Comparison of ENCODE assay signal across 22 cellular contexts in genomic region chr12:19896534-19896933, GRCh38.
A peak's percentile ranks its signal among the peaks of the same experiment; 100 is the strongest.
DNase-seq lines count a peak whose midpoint lies in the region; FAIRE-seq and TF ChIP-seq lines count a peak whose summit lies in the region.
"Had no signal": no experiment of that assay in that cellular context is flagged by ENCODE, and none has a peak within 500 bp of the region (broad histone marks: within the 10 kb centered on the region; RNA-seq: fewer than 3 reads in every experiment).

No MANE protein-coding gene starts in this region.

- no peaks in the 10 kb centered on the region for H3K27me3 Mint-ChIP-seq in dendritic cell treated with granulocyte-macrophage colony-stimulating factor and Interleukin-4, amounts not matched to agents 40 ng/mL and 50 ng/mL, for 4 days
- H3K27me3 Mint-ChIP-seq in osteocyte (ENCODE audit: unreplicated experiment), result no peaks in the 10 kb centered on the region
- H3K27me3 Mint-ChIP-seq: CD4-positive, alpha-beta memory T cell had no signal

- TF ChIP-seq POLR2A in GM12891 (IDR thresholded peaks at IDR 0.05; ENCODE audit: low read depth, low read length), result no peak

- POLR2A ChIA-PET in HEK293 (lab: Yijun Ruan, JAX), result no interaction called here

- TF ChIP-seq CTCF in HEK293 (tag by site-specific recombination; IDR thresholded peaks at IDR 0.05) (no peak), Loucy (conservative IDR thresholded peaks at IDR 0.05; ENCODE audit: low read length) (no peak), osteocyte (IDR thresholded peaks at IDR 0.05) (no peak)

- CTCF ChIA-PET in HEK293 (lab: Yijun Ruan, JAX), result interaction anchor here (0.5 to 0.6 kb wide), 2 partner anchors 546 to 1192 kb away, joined by 3 to 4 read pairs; no protein-coding TSS in a partner anchor

- H3K4me3 Mint-ChIP-seq in dendritic cell treated with granulocyte-macrophage colony-stimulating factor and Interleukin-4, amounts not matched to agents 40 ng/mL and 50 ng/mL, for 4 days, result no peak overlapping the region
- no peak overlapping the region for H3K4me3 Mint-ChIP-seq in osteocyte (ENCODE audit: unreplicated experiment)
- H3K4me3 Mint-ChIP-seq: CD4-positive, alpha-beta memory T cell had no signal

- H3K79me2 ChIP-seq in Loucy (ENCODE audit: insufficient read depth, low read length), result no peaks in the 10 kb centered on the region

- peaks cover 10% of the 10 kb centered on the region for H3K9me3 Mint-ChIP-seq in dendritic cell treated with granulocyte-macrophage colony-stimulating factor and Interleukin-4, amounts not matched to agents 40 ng/mL and 50 ng/mL, for 4 days
- H3K9me3 Mint-ChIP-seq in osteocyte (ENCODE audit: unreplicated experiment), result no peaks in the 10 kb centered on the region

- intact Hi-C loops in dendritic cell treated with granulocyte-macrophage colony-stimulating factor and Interleukin-4, amounts not matched to agents 40 ng/mL and 50 ng/mL, for 4 days (cut with micrococcal nuclease), result no loop called here

- H3K4me1 ChIP-seq in HEK293 (ENCODE audit: control insufficient read depth, insufficient read depth, low read length) (no peaks in the 10 kb centered on the region), Loucy (ENCODE audit: insufficient read depth, low read length, poor library complexity, severe bottlenecking) (no peaks in the 10 kb centered on the region)

- no peaks in the 10 kb centered on the region for H3K27me3 ChIP-seq in Loucy (ENCODE audit: insufficient read depth, low read length, poor library complexity, severe bottlenecking)

- no peak overlapping the region for H3K4me3 ChIP-seq in HEK293 (ENCODE audit: low read depth, low read length)
- H3K4me3 ChIP-seq in Loucy (ENCODE audit: low read length, poor library complexity, severe bottlenecking), result no peak overlapping the region
- H3K4me3 ChIP-seq: PC-9 had no signal

- no peaks in the 10 kb centered on the region for H3K9me2 ChIP-seq in Loucy (replicated peaks; ENCODE audit: low read depth, low read length)

- H3K36me3 Mint-ChIP-seq in dendritic cell treated with granulocyte-macrophage colony-stimulating factor and Interleukin-4, amounts not matched to agents 40 ng/mL and 50 ng/mL, for 4 days (ENCODE audit: low read depth), result no peaks in the 10 kb centered on the region
- peaks cover 2% of the 10 kb centered on the region for H3K36me3 Mint-ChIP-seq in osteocyte (ENCODE audit: unreplicated experiment)
- H3K36me3 Mint-ChIP-seq: CD4-positive, alpha-beta memory T cell had no signal

- DNase-seq in osteocyte (ENCODE audit: extremely low spot score, unreplicated experiment), result no peak
- DNase-seq in activated T-cell treated with anti-CD3 and anti-CD28 coated beads, Interleukin-2, amount 50 U/mL, for 48 hours, result no peak
- no peak for DNase-seq in stimulated activated naive CD4-positive, alpha-beta T cell (lab: John Stamatoyannopoulos, UW)
- DNase-seq in GM12891 (ENCODE audit: insufficient read length, low spot score), result no peak
- DNase-seq: C1 segment of cervical spinal cord; CD4-positive, alpha-beta memory T cell; COR-L47; DMS53; HCEC 1CT; KG1; MM.1S; NCI-H2029; NCI-H446 treated with DMSO at 0.1 percent for 48 hours; NCI-H526; NCI-H82; NK-92 treated with Interleukin-12 subunit alpha and Interleukin-12 subunit beta, amount 100 ng/mL, for 24 hours; PC-9; SHP77 had no signal

- H3K27ac Mint-ChIP-seq in dendritic cell treated with granulocyte-macrophage colony-stimulating factor and Interleukin-4, amounts not matched to agents 40 ng/mL and 50 ng/mL, for 4 days, result peak overlapping the region; percentile 16
- H3K27ac Mint-ChIP-seq in osteocyte (ENCODE audit: unreplicated experiment), result peak overlapping the region; percentile 76
- H3K27ac Mint-ChIP-seq: CD4-positive, alpha-beta memory T cell had no signal

- FAIRE-seq in GM12891 (lab: Jason Lieb, UNC), result no peak
- FAIRE-seq: H1 had no signal

- H3K9me3 ChIP-seq in HEK293 (ENCODE audit: control insufficient read depth, insufficient read depth, low read depth, low read length) (no peaks in the 10 kb centered on the region), Loucy (ENCODE audit: insufficient read depth, low read depth, low read length) (no peaks in the 10 kb centered on the region)

- no peak overlapping the region for H3K27ac ChIP-seq in HEK293 (ENCODE audit: extremely low read depth, low read depth, low read length)
- H3K27ac ChIP-seq: PC-9 had no signal

- no peak overlapping the region for H3K9ac ChIP-seq in Loucy (ENCODE audit: low read depth, low read length, poor library complexity, severe bottlenecking)

- 0 out of 2 replicates have a peak overlapping the region, but pooled peaks have one; percentile 16 for H2AFZ ChIP-seq in Loucy (ENCODE audit: low read length)
- H2AFZ ChIP-seq: PC-9 had no signal

- H4K20me1 ChIP-seq in Loucy (ENCODE audit: insufficient read depth, low read length, poor library complexity, severe bottlenecking), result no peaks in the 10 kb centered on the region

- H3K4me1 Mint-ChIP-seq in dendritic cell treated with granulocyte-macrophage colony-stimulating factor and Interleukin-4, amounts not matched to agents 40 ng/mL and 50 ng/mL, for 4 days (ENCODE audit: low read depth), result peaks cover 11% of the 10 kb centered on the region
- H3K4me1 Mint-ChIP-seq in osteocyte (ENCODE audit: unreplicated experiment), result peaks cover 54% of the 10 kb centered on the region

- no peaks in the 10 kb centered on the region for H3F3A ChIP-seq in Loucy (ENCODE audit: low read depth)

- H3K36me3 ChIP-seq in HEK293 (ENCODE audit: control insufficient read depth in 2 of 2, insufficient read depth in 1 of 2, low read length in 2 of 2), result no peaks in the 10 kb centered on the region
- no peaks in the 10 kb centered on the region for H3K36me3 ChIP-seq in Loucy (ENCODE audit: insufficient read depth, low read length)

- no peak overlapping the region for H3K4me2 ChIP-seq in Loucy (ENCODE audit: low read depth, low read length, poor library complexity, severe bottlenecking)
- H3K4me2 ChIP-seq: PC-9 had no signal

TF ChIP-seq in HEK293, 187 proteins besides CTCF, POLR2A, EP300 and RAD21:
- TF ChIP-seq IKZF3 (tag by site-specific recombination; IDR thresholded peaks at IDR 0.05), result no peak
- TF ChIP-seq, protein P1, sequence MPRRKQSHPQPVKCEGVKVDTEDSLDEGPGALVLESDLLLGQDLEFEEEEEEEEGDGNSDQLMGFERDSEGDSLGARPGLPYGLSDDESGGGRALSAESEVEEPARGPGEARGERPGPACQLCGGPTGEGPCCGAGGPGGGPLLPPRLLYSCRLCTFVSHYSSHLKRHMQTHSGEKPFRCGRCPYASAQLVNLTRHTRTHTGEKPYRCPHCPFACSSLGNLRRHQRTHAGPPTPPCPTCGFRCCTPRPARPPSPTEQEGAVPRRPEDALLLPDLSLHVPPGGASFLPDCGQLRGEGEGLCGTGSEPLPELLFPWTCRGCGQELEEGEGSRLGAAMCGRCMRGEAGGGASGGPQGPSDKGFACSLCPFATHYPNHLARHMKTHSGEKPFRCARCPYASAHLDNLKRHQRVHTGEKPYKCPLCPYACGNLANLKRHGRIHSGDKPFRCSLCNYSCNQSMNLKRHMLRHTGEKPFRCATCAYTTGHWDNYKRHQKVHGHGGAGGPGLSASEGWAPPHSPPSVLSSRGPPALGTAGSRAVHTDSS (tag by site-specific recombination; IDR thresholded peaks at IDR 0.05), result peak; percentile 64

TF ChIP-seq in GM12891, 5 proteins besides CTCF, POLR2A, EP300 and RAD21:
- TF ChIP-seq PAX5 (IDR thresholded peaks at IDR 0.05; ENCODE audit: insufficient read depth, low read length, severe bottlenecking) (no peak), SPI1 (IDR thresholded peaks at IDR 0.05; ENCODE audit: low read depth, low read length) (no peak), POU2F2 (IDR thresholded peaks at IDR 0.05; ENCODE audit: low read depth, low read length) (no peak), POLR2AphosphoS5 (IDR thresholded peaks at IDR 0.05; ENCODE audit: low read depth, low read length) (no peak), TAF1 (IDR thresholded peaks at IDR 0.05; ENCODE audit: low read depth, low read length) (no peak)
